In genomic region chr1:119988316-119989067, GRCh38 we compare ENCODE assay signal across 10 cellular contexts.
A peak's percentile ranks its signal among the peaks of the same experiment; 100 is the strongest.
DNase-seq lines count a peak whose midpoint lies in the region; ATAC-seq, FAIRE-seq and TF ChIP-seq lines count a peak whose summit lies in the region.
"Had no signal": no experiment of that assay in that cellular context is flagged by ENCODE, and none has a peak within 500 bp of the region (broad histone marks: within the 10 kb centered on the region; RNA-seq: fewer than 3 reads in every experiment).

No MANE protein-coding gene starts in this region.

- TF ChIP-seq CTCF in keratinocyte (optimal IDR thresholded peaks at IDR 0.05 in 1 of 3, IDR thresholded peaks at IDR 0.05 in 1 of 3, conservative IDR thresholded peaks at IDR 0.05 in 1 of 3; ENCODE audit: extremely low read depth in 1 of 3, insufficient read depth in 2 of 3, low read length in 3 of 3) = no peak

- H3K9me3 ChIP-seq in SJSA1 (replicated peaks) = no peaks in the 10 kb centered on the region
- H3K9me3 ChIP-seq in keratinocyte (ENCODE audit: control insufficient read depth, low read depth, low read length) = no peaks in the 10 kb centered on the region

- no peaks in the 10 kb centered on the region for H4K20me1 ChIP-seq in keratinocyte (ENCODE audit: control insufficient read depth, extremely low read depth, insufficient read depth, low read length)

- FAIRE-seq in keratinocyte (lab: Jason Lieb, UNC) = no peak

- peaks cover 27% of the 10 kb centered on the region for H3K4me1 ChIP-seq in SJSA1 (replicated peaks)
- peaks cover 30% of the 10 kb centered on the region for H3K4me1 ChIP-seq in keratinocyte (ENCODE audit: control insufficient read depth, extremely low read depth, insufficient read depth, low read length)

- H3K27ac ChIP-seq in SJSA1 (peak overlapping the region; percentile 40), keratinocyte (ENCODE audit: control insufficient read depth, insufficient read depth, low read length) (peak overlapping the region; percentile 50)

- peaks cover 9% of the 10 kb centered on the region for H3K79me2 ChIP-seq in keratinocyte (ENCODE audit: control insufficient read depth, insufficient read depth, low read length)

- H3K9ac ChIP-seq in keratinocyte (ENCODE audit: control insufficient read depth, extremely low read depth, insufficient read depth, low read length) = no peak overlapping the region

- H3K36me3 ChIP-seq in SJSA1 (peaks cover 42% of the 10 kb centered on the region), keratinocyte (ENCODE audit: control insufficient read depth in 2 of 2, extremely low read depth in 1 of 2, insufficient read depth in 2 of 2, low read length in 2 of 2) (peaks cover 0 to 8% of the 10 kb centered on the region in 2 experiments)

- no peak overlapping the region for H3K4me2 ChIP-seq in keratinocyte (ENCODE audit: control insufficient read depth, extremely low read depth, insufficient read depth, low read depth, low read length)

- peaks cover 8% of the 10 kb centered on the region for H3K9me1 ChIP-seq in keratinocyte (ENCODE audit: control insufficient read depth, extremely low read depth, insufficient read depth, low read length)

- no peaks in the 10 kb centered on the region for H3K27me3 ChIP-seq in SJSA1 (replicated peaks)
- no peaks in the 10 kb centered on the region for H3K27me3 ChIP-seq in keratinocyte (ENCODE audit: control insufficient read depth, extremely low read depth, insufficient read depth, low read length)

- no peak for ATAC-seq in GM18868 (IDR thresholded peaks at IDR 0.05; ENCODE audit: unreplicated experiment)

- H3K4me3 ChIP-seq in SJSA1 (no peak overlapping the region), keratinocyte (ENCODE audit: control insufficient read depth in 2 of 3, extremely low read depth in 1 of 3, insufficient read depth in 2 of 3, low read depth in 1 of 3, low read length in 3 of 3) (no peak overlapping the region)

- dilution Hi-C loops in keratinocyte (cut with MboI; ENCODE audit: extremely low pct_ligation_motif_present, low sequenced_read_pairs) = no loop called here

- DNase-seq in stimulated activated CD4-positive, alpha-beta T cell treated with anti-CD3 and anti-CD28 coated beads, Interleukin-2, amount 100 ng/mL, for 48 hours = peak; percentile 3 to 5
- no peak for DNase-seq in stimulated activated CD4-positive, alpha-beta T cell treated with anti-CD3 and anti-CD28 coated beads, Interleukin-4, amount 100 ng/mL, for 1 hour
- DNase-seq in SJSA1 (ENCODE audit: low read depth in 1 of 2, low spot score in 2 of 2) (no peak), keratinocyte (ENCODE audit: low read depth, low spot score) (no peak), NCI-H2081 treated with DMSO at 0.1 percent for 48 hours (lab: John Stamatoyannopoulos, UW) (no peak), NCI-H446 (lab: John Stamatoyannopoulos, UW) (no peak)
- DNase-seq in activated CD4-positive, CD25-positive, alpha-beta regulatory T cell (lab: John Stamatoyannopoulos, UW) = no peak
- DNase-seq: effector CD8-positive, alpha-beta T cell; NCI-H510A treated with DMSO at 0.1 percent for 48 hours had no signal

- H2AFZ ChIP-seq in keratinocyte (ENCODE audit: control insufficient read depth, low read length) = no peak overlapping the region

Comparison
In these comparisons a context has a peak if more than half of its experiments do, and no peak if none do; other contexts are left out.
1. DNase-seq: peak in stimulated activated CD4-positive, alpha-beta T cell treated with anti-CD3 and anti-CD28 coated beads, Interleukin-2, amount 100 ng/mL, for 48 hours (2 of 2); none in stimulated activated CD4-positive, alpha-beta T cell treated with anti-CD3 and anti-CD28 coated beads, Interleukin-4, amount 100 ng/mL, for 1 hour (single experiment), SJSA1 (0 of 2), keratinocyte (single experiment), NCI-H2081 treated with DMSO at 0.1 percent for 48 hours (single experiment), NCI-H446 (0 of 2) and activated CD4-positive, CD25-positive, alpha-beta regulatory T cell (0 of 4).